13 cellular contexts compared by ENCODE assay signal in the genomic region with DNA sequence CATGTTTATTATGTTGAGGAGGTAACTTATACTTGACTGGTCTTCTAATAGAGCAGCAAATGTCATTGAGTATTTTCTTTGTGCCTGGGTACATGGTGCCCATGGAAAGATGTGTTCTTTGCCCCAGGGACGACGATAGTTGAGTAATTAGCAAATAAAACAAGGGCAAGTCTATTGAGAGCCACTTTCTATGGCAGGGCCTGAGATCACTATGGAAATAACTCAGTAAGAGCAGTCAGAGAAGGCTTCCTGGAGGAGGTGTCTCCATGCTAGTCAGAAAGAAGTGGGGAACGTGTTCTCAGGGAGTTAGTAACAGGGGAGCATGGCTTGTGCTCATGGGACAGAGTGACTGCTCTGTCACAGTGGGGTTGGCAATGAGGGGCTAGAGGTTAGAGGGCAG. TPM values are rescaled to one million over a fixed set of nuclear protein-coding genes. Genes with fewer than 3 reads are reported as not detected.
DNase-seq lines count a peak whose midpoint lies in the region; ATAC-seq and TF ChIP-seq lines count a peak whose summit lies in the region.
"Had no signal": no experiment of that assay in that cellular context is flagged by ENCODE, and none has a peak within 500 bp of the region (broad histone marks: within the 10 kb centered on the region; RNA-seq: fewer than 3 reads in every experiment).

No MANE protein-coding gene starts in this region.

- ATAC-seq in activated naive CD8-positive, alpha-beta T cell treated with anti-CD3 and anti-CD28 coated beads, Interleukin-2, amount 50 U/mL, for 24 hours, result no peak
- ATAC-seq in CD8-positive, alpha-beta T cell, result no peak
- ATAC-seq: GM12878, HCT116 had no signal

- no peak for TF ChIP-seq POLR2A in uterus (IDR thresholded peaks at IDR 0.05)

- H3K9me3 Mint-ChIP-seq in activated naive CD8-positive, alpha-beta T cell treated with anti-CD3 and anti-CD28 coated beads for 36 hours, result peaks cover 3% of the 10 kb centered on the region
- H3K9me3 Mint-ChIP-seq in activated naive CD8-positive, alpha-beta T cell treated with anti-CD3 and anti-CD28 coated beads, Interleukin-2, amount 50 U/mL, for 24 hours, result no peaks in the 10 kb centered on the region
- H3K9me3 Mint-ChIP-seq in chondrocyte (ENCODE audit: low read depth), result no peaks in the 10 kb centered on the region
- no peaks in the 10 kb centered on the region for H3K9me3 Mint-ChIP-seq in CD8-positive, alpha-beta T cell

- CTCF ChIA-PET in CD8-positive, alpha-beta T cell (lab: Charles Lee), result no interaction called here

- peaks cover 16 to 36% (median 28%) of the 10 kb centered on the region in 4 donors for H3K4me1 ChIP-seq in liver (ENCODE audit: control insufficient read depth in 4 of 4, insufficient read depth in 4 of 4, low read length in 3 of 4)
- H3K4me1 ChIP-seq in subcutaneous abdominal adipose tissue (ENCODE audit: control insufficient read depth in 5 of 5, insufficient read depth in 5 of 5, low read length in 5 of 5), result peaks cover 7 to 76% (median 53%) of the 10 kb centered on the region in 5 donors
- no peaks in the 10 kb centered on the region for H3K4me1 ChIP-seq in CD8-positive, alpha-beta T cell (ENCODE audit: insufficient read depth, low read length)
- H3K4me1 ChIP-seq in uterus, result no peaks in the 10 kb centered on the region

- H3K27me3 Mint-ChIP-seq in activated naive CD8-positive, alpha-beta T cell treated with anti-CD3 and anti-CD28 coated beads for 36 hours, result peaks cover 3% of the 10 kb centered on the region
- H3K27me3 Mint-ChIP-seq in activated naive CD8-positive, alpha-beta T cell treated with anti-CD3 and anti-CD28 coated beads, Interleukin-2, amount 50 U/mL, for 24 hours, result peaks cover 3% of the 10 kb centered on the region
- H3K27me3 Mint-ChIP-seq in chondrocyte (ENCODE audit: low read depth), result no peaks in the 10 kb centered on the region
- peaks cover 12% of the 10 kb centered on the region for H3K27me3 Mint-ChIP-seq in CD8-positive, alpha-beta T cell (ENCODE audit: low read depth)

- H3K27ac ChIP-seq in liver (ENCODE audit: low read depth in 1 of 2, low read length in 2 of 2) (peak overlapping the region; percentile 17 to 27), subcutaneous abdominal adipose tissue (ENCODE audit: low read depth, low read length) (peak overlapping the region; percentile 72), uterus (no peak overlapping the region)
- H3K27ac ChIP-seq in CD8-positive, alpha-beta T cell (ENCODE audit: low read depth, low read length), result no peak overlapping the region
- H3K27ac ChIP-seq: 22Rv1, BLaER1 had no signal

- H3K27me3 ChIP-seq in liver (ENCODE audit: control insufficient read depth in 4 of 4, insufficient read depth in 4 of 4, low read length in 3 of 4) (no peaks in the 10 kb centered on the region), subcutaneous abdominal adipose tissue (ENCODE audit: control insufficient read depth in 5 of 5, insufficient read depth in 4 of 5, low read length in 5 of 5) (no peaks in the 10 kb centered on the region), uterus (no peaks in the 10 kb centered on the region)
- H3K27me3 ChIP-seq in CD8-positive, alpha-beta T cell (ENCODE audit: insufficient read depth, low read length), result no peaks in the 10 kb centered on the region
- H3K27me3 ChIP-seq: BLaER1 had no signal

- intact Hi-C loops in CD8-positive, alpha-beta T cell (cut with DNase I, micrococcal nuclease), result no loop called here
- intact Hi-C loops in uterus (cut with DNase I; ENCODE audit: low total_unique reads), result no loop called here

- H3K4me3 ChIP-seq in liver (ENCODE audit: low read depth in 1 of 3, low read length in 3 of 3) (no peak overlapping the region), subcutaneous abdominal adipose tissue (ENCODE audit: low read depth in 1 of 5, low read length in 5 of 5) (no peak overlapping the region), uterus (no peak overlapping the region)
- H3K4me3 ChIP-seq in CD8-positive, alpha-beta T cell (ENCODE audit: low read depth, low read length), result no peak overlapping the region
- H3K4me3 ChIP-seq: BLaER1, GM12878 had no signal

- no peak for DNase-seq in activated naive CD8-positive, alpha-beta T cell treated with anti-CD3 and anti-CD28 coated beads for 36 hours
- no peak for DNase-seq in activated naive CD8-positive, alpha-beta T cell treated with anti-CD3 and anti-CD28 coated beads, Interleukin-2, amount 50 U/mL, for 24 hours
- DNase-seq in chondrocyte (ENCODE audit: low spot score), result no peak
- DNase-seq in stimulated activated CD4-positive, alpha-beta T cell treated with anti-CD3 and anti-CD28 coated beads, Interleukin-4, amount 100 ng/mL, for 1 hour, result no peak
- no peak for DNase-seq in CD8-positive, alpha-beta T cell
- no peak for DNase-seq in uterus
- DNase-seq: DMS79 had no signal

- 54% methylated on average over 3 of the region's 3 CpGs for WGBS in liver

- H3K36me3 ChIP-seq in liver (ENCODE audit: control insufficient read depth in 4 of 4, insufficient read depth in 3 of 4, low read depth in 1 of 4, low read length in 3 of 4), result no peaks in the 10 kb centered on the region
- H3K36me3 ChIP-seq in subcutaneous abdominal adipose tissue (ENCODE audit: control insufficient read depth in 5 of 5, insufficient read depth in 5 of 5, low read length in 5 of 5), result no peaks in the 10 kb centered on the region
- no peaks in the 10 kb centered on the region for H3K36me3 ChIP-seq in CD8-positive, alpha-beta T cell (ENCODE audit: insufficient read depth, low read length)
- no peaks in the 10 kb centered on the region for H3K36me3 ChIP-seq in uterus

- H3K9me3 ChIP-seq in liver (ENCODE audit: control insufficient read depth in 4 of 4, low read length in 3 of 4) (no peaks in the 10 kb centered on the region), subcutaneous abdominal adipose tissue (ENCODE audit: control insufficient read depth in 5 of 5, low read length in 5 of 5) (no peaks in the 10 kb centered on the region), uterus (no peaks in the 10 kb centered on the region)
- H3K9me3 ChIP-seq in CD8-positive, alpha-beta T cell (ENCODE audit: low read length), result no peaks in the 10 kb centered on the region

- TF ChIP-seq CTCF in chondrocyte (IDR thresholded peaks at IDR 0.05) (no peak), liver (IDR thresholded peaks at IDR 0.05; ENCODE audit: low read depth, low read length, missing input control) (no peak), uterus (IDR thresholded peaks at IDR 0.05) (no peak)
- no peak for TF ChIP-seq CTCF in CD8-positive, alpha-beta T cell (IDR thresholded peaks at IDR 0.05)

- POLR2A ChIA-PET in CD8-positive, alpha-beta T cell (lab: Charles Lee), result no interaction called here

- TF ChIP-seq RAD21 in liver (IDR thresholded peaks at IDR 0.05), result peak; percentile 48 to 49

- H3K4me3 Mint-ChIP-seq in activated naive CD8-positive, alpha-beta T cell treated with anti-CD3 and anti-CD28 coated beads for 36 hours, result no peak overlapping the region
- H3K4me3 Mint-ChIP-seq in activated naive CD8-positive, alpha-beta T cell treated with anti-CD3 and anti-CD28 coated beads, Interleukin-2, amount 50 U/mL, for 24 hours, result no peak overlapping the region
- no peak overlapping the region for H3K4me3 Mint-ChIP-seq in chondrocyte (ENCODE audit: unreplicated experiment)
- H3K4me3 Mint-ChIP-seq in CD8-positive, alpha-beta T cell, result no peak overlapping the region

- H3K27ac Mint-ChIP-seq in activated naive CD8-positive, alpha-beta T cell treated with anti-CD3 and anti-CD28 coated beads for 36 hours, result peak overlapping the region; percentile 26
- H3K27ac Mint-ChIP-seq in activated naive CD8-positive, alpha-beta T cell treated with anti-CD3 and anti-CD28 coated beads, Interleukin-2, amount 50 U/mL, for 24 hours, result no peak overlapping the region
- H3K27ac Mint-ChIP-seq in chondrocyte (ENCODE audit: unreplicated experiment), result peak overlapping the region; percentile 75
- H3K27ac Mint-ChIP-seq in CD8-positive, alpha-beta T cell, result no peak overlapping the region

- H3K4me1 Mint-ChIP-seq in activated naive CD8-positive, alpha-beta T cell treated with anti-CD3 and anti-CD28 coated beads for 36 hours, result no peaks in the 10 kb centered on the region
- peaks cover 2% of the 10 kb centered on the region for H3K4me1 Mint-ChIP-seq in activated naive CD8-positive, alpha-beta T cell treated with anti-CD3 and anti-CD28 coated beads, Interleukin-2, amount 50 U/mL, for 24 hours
- H3K4me1 Mint-ChIP-seq in chondrocyte (ENCODE audit: low read depth), result peaks cover 92% of the 10 kb centered on the region
- no peaks in the 10 kb centered on the region for H3K4me1 Mint-ChIP-seq in CD8-positive, alpha-beta T cell (ENCODE audit: low read depth)

- peaks cover 2% of the 10 kb centered on the region for H3K36me3 Mint-ChIP-seq in activated naive CD8-positive, alpha-beta T cell treated with anti-CD3 and anti-CD28 coated beads for 36 hours
- H3K36me3 Mint-ChIP-seq in activated naive CD8-positive, alpha-beta T cell treated with anti-CD3 and anti-CD28 coated beads, Interleukin-2, amount 50 U/mL, for 24 hours (ENCODE audit: low read depth), result no peaks in the 10 kb centered on the region
- H3K36me3 Mint-ChIP-seq in chondrocyte (ENCODE audit: low read depth), result peaks cover 7% of the 10 kb centered on the region
- no peaks in the 10 kb centered on the region for H3K36me3 Mint-ChIP-seq in CD8-positive, alpha-beta T cell

- no peak overlapping the region for H3K9ac ChIP-seq in liver (ENCODE audit: low read depth in 1 of 2, low read length in 2 of 2)
- H3K9ac ChIP-seq in subcutaneous abdominal adipose tissue (ENCODE audit: low read length in 5 of 5), result no peak overlapping the region
- H3K9ac ChIP-seq: BLaER1 had no signal

TF ChIP-seq in liver, 16 proteins besides CTCF, POLR2A, EP300 and RAD21 (continues in another document):
- TF ChIP-seq FOXA2 (IDR thresholded peaks at IDR 0.05) (peak; percentile 62), SP1 (IDR thresholded peaks at IDR 0.05) (peak; percentile 86)

RNA-seq across cellular contexts. Expression of a gene that starts 28.6 kb away (rescaled TPM):
- total RNA-seq in activated naive CD8-positive, alpha-beta T cell treated with anti-CD3 and anti-CD28 coated beads for 36 hours, result 1 to 10 TPM; 2.3 to 3.5 TPM
- total RNA-seq in chondrocyte (173 to 236 TPM (median 184 TPM) in 3 replicates), liver (10 to 100 TPM; 10.6 to 26.7 TPM), uterus (10 to 100 TPM; 11.3 to 94.3 (median 48.0) TPM)
- 10 to 100 TPM; 11.2 to 13.3 TPM for polyA plus RNA-seq in liver
- 1 to 10 TPM; 2.0 to 3.0 TPM for total RNA-seq in CD8-positive, alpha-beta T cell

Comparison
In these comparisons a context has a peak if more than half of its experiments do, and no peak if none do; other contexts are left out.
1. H3K27ac Mint-ChIP-seq: peak in activated naive CD8-positive, alpha-beta T cell treated with anti-CD3 and anti-CD28 coated beads for 36 hours (single experiment) and chondrocyte (single experiment); none in activated naive CD8-positive, alpha-beta T cell treated with anti-CD3 and anti-CD28 coated beads, Interleukin-2, amount 50 U/mL, for 24 hours (single experiment) and CD8-positive, alpha-beta T cell (single experiment).
2. H3K27ac ChIP-seq: peak in liver (2 of 2) and subcutaneous abdominal adipose tissue (single experiment); none in CD8-positive, alpha-beta T cell (single experiment) and uterus (0 of 2).